Comparison of ENCODE assay signal across 8 cellular contexts in genomic region chr1:19597463-19598309, GRCh38. TPM values are rescaled to one million over a fixed set of nuclear protein-coding genes. Genes with fewer than 3 reads are reported as not detected.
DNase-seq lines count a peak whose midpoint lies in the region; ATAC-seq, FAIRE-seq and TF ChIP-seq lines count a peak whose summit lies in the region.

No MANE protein-coding gene starts in this region.

- H3K36me3 ChIP-seq in gastroesophageal sphincter (no peaks in the 10 kb centered on the region), pancreas (no peaks in the 10 kb centered on the region)

- ATAC-seq in activated T-cell treated with anti-CD3 and anti-CD28 coated beads, Interleukin-2, amount 50 U/mL, for 72 hours (replicated peaks in 1 of 2): peak; percentile 14 to 29
- no peak for ATAC-seq in gastroesophageal sphincter
- ATAC-seq in pancreas: peak; percentile 6 to 37 (median 15)

- H3K36me3 Mint-ChIP-seq in activated T-cell treated with anti-CD3 and anti-CD28 coated beads, Interleukin-2, amount 50 U/mL, for 72 hours (ENCODE audit: insufficient read depth in 2 of 2): peaks cover 8 to 13% of the 10 kb centered on the region in 2 donors

- H3K4me1 ChIP-seq in gastroesophageal sphincter: peaks cover 0 to 63% (median 12%) of the 10 kb centered on the region in 3 donors
- peaks cover 5 to 22% (median 12%) of the 10 kb centered on the region in 3 donors for H3K4me1 ChIP-seq in pancreas

- TF ChIP-seq CTCF in gastroesophageal sphincter (IDR thresholded peaks at IDR 0.05): no peak
- no peak for TF ChIP-seq CTCF in pancreas (IDR thresholded peaks at IDR 0.05)

- no peaks in the 10 kb centered on the region for H3K27me3 Mint-ChIP-seq in activated T-cell treated with anti-CD3 and anti-CD28 coated beads, Interleukin-2, amount 50 U/mL, for 72 hours (ENCODE audit: low read depth)

- no peak for TF ChIP-seq POLR2A in gastroesophageal sphincter (IDR thresholded peaks at IDR 0.05)

- no peak for FAIRE-seq in pancreas (lab: Jason Lieb, UNC)

- WGBS in gastroesophageal sphincter (ENCODE audit: low coverage in 1 of 2), 2 donors: 19 to 23% methylated on average over 12 of the region's 23 CpGs
- WGBS in pancreas, 2 donors: 9 to 11% methylated on average over 22 to 23 of the region's 23 CpGs

- no peaks in the 10 kb centered on the region for H3K9me3 Mint-ChIP-seq in activated T-cell treated with anti-CD3 and anti-CD28 coated beads, Interleukin-2, amount 50 U/mL, for 72 hours

- H3K9me3 ChIP-seq in gastroesophageal sphincter (no peaks in the 10 kb centered on the region), pancreas (no peaks in the 10 kb centered on the region)

- H3K27ac Mint-ChIP-seq in activated T-cell treated with anti-CD3 and anti-CD28 coated beads, Interleukin-2, amount 50 U/mL, for 72 hours: peak overlapping the region; percentile 97

- DNase-seq in SIG-M5 treated with dmso at 0.1 percent for 504 hours (lab: John Stamatoyannopoulos, UW; ENCODE audit: unreplicated experiment) (peak; percentile 40), SIG-M5 (lab: John Stamatoyannopoulos, UW) (no peak), pancreas (no peak), NCI-H1436 treated with DMSO at 0.1 percent for 48 hours (lab: John Stamatoyannopoulos, UW) (no peak), GOT3 (lab: John Stamatoyannopoulos, UW) (no peak)
- DNase-seq in activated T-cell treated with anti-CD3 and anti-CD28 coated beads, Interleukin-2, amount 50 U/mL, for 72 hours: peak in 1 of 2 donors; percentile 68

- TF ChIP-seq EP300 in Ishikawa (IDR thresholded peaks at IDR 0.05; ENCODE audit: borderline replicate concordance) (no peak), gastroesophageal sphincter (IDR thresholded peaks at IDR 0.05) (no peak)

- H3K4me1 Mint-ChIP-seq in activated T-cell treated with anti-CD3 and anti-CD28 coated beads, Interleukin-2, amount 50 U/mL, for 72 hours (ENCODE audit: low read depth): peaks cover 58% of the 10 kb centered on the region

- H3K4me3 Mint-ChIP-seq in activated T-cell treated with anti-CD3 and anti-CD28 coated beads, Interleukin-2, amount 50 U/mL, for 72 hours: peak overlapping the region; percentile 88 to 96

- no peak for TF ChIP-seq RAD21 in Ishikawa (IDR thresholded peaks at IDR 0.05; ENCODE audit: low read depth)

- H3K4me3 ChIP-seq in gastroesophageal sphincter (peak overlapping the region; percentile 80 to 91), pancreas (peak overlapping the region; percentile 88 to 99 (median 92))

- intact Hi-C loops in pancreas (cut with DNase I): no loop called here

- H3K27ac ChIP-seq in gastroesophageal sphincter: peak overlapping the region; percentile 91 to 98 (median 97)
- H3K27ac ChIP-seq in pancreas: peak overlapping the region; percentile 87 to 91 (median 88)

- H3K27me3 ChIP-seq in gastroesophageal sphincter (no peaks in the 10 kb centered on the region), pancreas (no peaks in the 10 kb centered on the region)

TF ChIP-seq in Ishikawa, 13 proteins besides CTCF, POLR2A, EP300 and RAD21:
- peak; percentile 69 for TF ChIP-seq MAX (IDR thresholded peaks at IDR 0.05)
- TF ChIP-seq TCF12 (IDR thresholded peaks at IDR 0.05; ENCODE audit: low read depth): no peak
TF ChIP-seq in Ishikawa: peak in this region for 1.

RNA-seq across cellular contexts. Expression of gene NBL1, which starts 46.4 kb away (rescaled TPM):
- 10 to 100 TPM; 22.4 to 51.9 TPM for total RNA-seq in activated T-cell treated with anti-CD3 and anti-CD28 coated beads, Interleukin-2, amount 50 U/mL, for 72 hours
- total RNA-seq in gastroesophageal sphincter: 100 to 1,000 TPM; 203 to 343 (median 301) TPM
- 10 to 100 TPM in 4 of 6 donors, 1 to 10 TPM in 2; 5.8 to 45.6 (median 15.1) TPM for total RNA-seq in pancreas
- 10 to 100 TPM; 27.7 to 28.2 TPM for polyA plus RNA-seq in pancreas
